In the genomic region with DNA sequence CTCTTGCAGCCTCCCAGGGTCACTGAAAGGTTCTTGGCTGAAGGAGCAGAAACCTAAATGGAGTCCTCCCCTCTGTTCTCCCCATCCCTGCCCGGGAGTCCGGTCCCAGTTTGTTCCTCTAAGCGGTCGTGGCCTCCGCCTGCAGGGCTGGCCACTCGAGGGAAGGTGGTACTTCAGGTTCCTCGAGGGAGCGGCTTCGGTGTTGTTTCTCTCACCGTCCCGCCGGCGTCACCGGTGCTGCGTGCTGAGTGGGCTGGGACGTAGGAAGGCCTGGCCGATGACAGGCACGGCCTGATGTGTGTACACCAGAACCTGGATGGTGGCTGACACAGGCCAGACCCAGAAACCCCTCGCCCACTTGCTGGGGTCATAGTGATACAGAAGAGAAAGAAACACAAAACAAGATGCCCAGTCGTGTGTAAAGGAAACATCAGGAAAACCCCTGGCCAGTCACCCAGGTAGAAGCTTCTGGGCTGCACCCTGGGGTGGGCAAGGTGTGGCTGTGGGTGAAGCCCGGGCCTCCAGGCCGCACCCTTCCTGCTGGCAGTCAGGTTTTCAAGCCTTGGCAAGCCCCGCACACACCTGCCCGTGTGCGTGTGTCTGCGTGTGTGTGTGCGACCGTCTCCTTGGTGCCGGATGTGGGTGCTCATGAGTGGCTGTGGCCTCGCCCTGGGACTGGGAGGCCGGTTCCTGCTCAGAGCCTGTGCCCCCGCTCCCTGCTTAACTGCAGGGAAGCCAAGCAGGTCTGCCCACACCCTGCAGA, we compare ENCODE assay signal across 22 cellular contexts. TPM values are rescaled to one million over a fixed set of nuclear protein-coding genes. Genes with fewer than 3 reads are reported as not detected.
DNase-seq lines count a peak whose midpoint lies in the region; ATAC-seq and TF ChIP-seq lines count a peak whose summit lies in the region.
"Had no signal": no experiment of that assay in that cellular context is flagged by ENCODE, and none has a peak within 500 bp of the region (broad histone marks: within the 10 kb centered on the region; RNA-seq: fewer than 3 reads in every experiment).

No MANE protein-coding gene starts in this region.

- CTCF ChIA-PET in activated CD4-positive, alpha-beta memory T cell treated with anti-CD3 and anti-CD28 coated beads for 36 hours (lab: Charles Lee), result interaction anchor here (1.2 to 1.6 kb wide), 2 partner anchors 15 to 63 kb away, joined by 3 to 10 read pairs; no protein-coding TSS in a partner anchor
- CTCF ChIA-PET in activated CD8-positive, alpha-beta memory T cell treated with anti-CD3 and anti-CD28 coated beads, Interleukin-2, amount 10 ng/mL, durations not matched to agents 7 days and 5 days (lab: Charles Lee), result interaction anchor here (1.0 to 2.2 kb wide), 4 partner anchors 8 to 63 kb away, joined by 4 to 9 read pairs (median 5); no protein-coding TSS in a partner anchor

- no peaks in the 10 kb centered on the region for H3K9me3 Mint-ChIP-seq in activated CD4-positive, alpha-beta memory T cell treated with anti-CD3 and anti-CD28 coated beads for 36 hours
- no peaks in the 10 kb centered on the region for H3K9me3 Mint-ChIP-seq in activated CD8-positive, alpha-beta memory T cell treated with anti-CD3 and anti-CD28 coated beads, Interleukin-2, amount 10 ng/mL, durations not matched to agents 7 days and 5 days (ENCODE audit: low read depth)
- H3K9me3 Mint-ChIP-seq: activated CD4-positive, alpha-beta T cell treated with anti-CD3 and anti-CD28 coated beads, Interleukin-2, amount 10 ng/mL, durations not matched to agents 24 days and 14 days; endodermal cell; memory B cell; naive thymus-derived CD4-positive, alpha-beta T cell; stimulated activated naive B cell treated with anti-CD40 and anti-IgM and Interleukin-4, amounts not matched to agents 10 μg/mL and 1 μg/mL and 100 μg/mL, for 72 hours had no signal

- intact Hi-C loops in activated CD4-positive, alpha-beta memory T cell treated with anti-CD3 and anti-CD28 coated beads for 36 hours (cut with micrococcal nuclease), result no loop called here
- intact Hi-C loops in esophagus squamous epithelium (cut with DNase I), result no loop called here

- no peak overlapping the region for H3K4me3 Mint-ChIP-seq in activated CD4-positive, alpha-beta memory T cell treated with anti-CD3 and anti-CD28 coated beads for 36 hours
- no peak overlapping the region for H3K4me3 Mint-ChIP-seq in activated CD8-positive, alpha-beta memory T cell treated with anti-CD3 and anti-CD28 coated beads, Interleukin-2, amount 10 ng/mL, durations not matched to agents 7 days and 5 days
- H3K4me3 Mint-ChIP-seq: activated CD4-positive, alpha-beta T cell treated with anti-CD3 and anti-CD28 coated beads, Interleukin-2, amount 10 ng/mL, durations not matched to agents 24 days and 14 days; B cell; endodermal cell; memory B cell; stimulated activated naive B cell treated with anti-CD40 and anti-IgM and Interleukin-4, amounts not matched to agents 10 μg/mL and 1 μg/mL and 100 μg/mL, for 72 hours had no signal

- TF ChIP-seq CTCF in esophagus squamous epithelium (IDR thresholded peaks at IDR 0.05), result peak in 1 of 6 experiments; percentile 9

- no peaks in the 10 kb centered on the region for H3K9me3 ChIP-seq in esophagus squamous epithelium
- H3K9me3 ChIP-seq: ovary, right lobe of liver had no signal

- H3K4me1 ChIP-seq in esophagus squamous epithelium, result peaks cover 54 to 100% (median 66%) of the 10 kb centered on the region in 3 donors

- DNase-seq in NCI-H1417 (lab: John Stamatoyannopoulos, UW), result peak in 2 of 3 experiments; percentile 8 to 18
- no peak for DNase-seq in NCI-H1417 treated with DMSO at 0.1 percent for 48 hours (lab: John Stamatoyannopoulos, UW)
- peak; percentile 16 for DNase-seq in activated CD4-positive, alpha-beta memory T cell treated with anti-CD3 and anti-CD28 coated beads for 36 hours
- DNase-seq in esophagus squamous epithelium (lab: John Stamatoyannopoulos, UW), result no peak
- DNase-seq in dermis blood vessel endothelial cell, result no peak
- DNase-seq in NCI-H1930 (lab: John Stamatoyannopoulos, UW), result no peak
- DNase-seq in activated CD8-positive, alpha-beta memory T cell treated with anti-CD3 and anti-CD28 coated beads, Interleukin-2, amount 10 ng/mL, durations not matched to agents 7 days and 5 days, result no peak
- DNase-seq: 8988T; activated CD4-positive, alpha-beta T cell treated with anti-CD3 and anti-CD28 coated beads, Interleukin-2, amount 10 ng/mL, durations not matched to agents 24 days and 14 days; activated naive CD4-positive, alpha-beta T cell; aorta; endodermal cell; NCI-H1694; ovary; right lobe of liver; stimulated activated naive B cell treated with anti-CD40 and anti-IgM and Interleukin-4, amounts not matched to agents 10 μg/mL and 1 μg/mL and 100 μg/mL, for 72 hours; SW 1271; trophoblast cell had no signal

- TF ChIP-seq POLR2A in esophagus squamous epithelium (IDR thresholded peaks at IDR 0.05), result no peak

- H3K36me3 Mint-ChIP-seq in activated CD4-positive, alpha-beta memory T cell treated with anti-CD3 and anti-CD28 coated beads for 36 hours, result no peaks in the 10 kb centered on the region
- no peaks in the 10 kb centered on the region for H3K36me3 Mint-ChIP-seq in activated CD8-positive, alpha-beta memory T cell treated with anti-CD3 and anti-CD28 coated beads, Interleukin-2, amount 10 ng/mL, durations not matched to agents 7 days and 5 days
- H3K36me3 Mint-ChIP-seq: memory B cell; stimulated activated naive B cell treated with anti-CD40 and anti-IgM and Interleukin-4, amounts not matched to agents 10 μg/mL and 1 μg/mL and 100 μg/mL, for 72 hours had no signal

- H3K36me3 ChIP-seq in esophagus squamous epithelium, result peaks cover 7 to 79% (median 13%) of the 10 kb centered on the region in 3 donors
- H3K36me3 ChIP-seq: ovary had no signal

- POLR2A ChIA-PET in activated CD4-positive, alpha-beta memory T cell treated with anti-CD3 and anti-CD28 coated beads for 36 hours (lab: Charles Lee), result no interaction called here

- 52 to 60% methylated on average over 12 to 19 of the region's 32 CpGs for WGBS in esophagus squamous epithelium, 2 donors

- peak overlapping the region; percentile 86 to 93 (median 91) for H3K27ac ChIP-seq in esophagus squamous epithelium
- H3K27ac ChIP-seq in temporal lobe (ENCODE audit: low read depth, low read length), result peak overlapping the region; percentile 10
- H3K27ac ChIP-seq: ovary, right lobe of liver had no signal

- H3K27ac Mint-ChIP-seq in activated CD4-positive, alpha-beta memory T cell treated with anti-CD3 and anti-CD28 coated beads for 36 hours, result no peak overlapping the region
- no peak overlapping the region for H3K27ac Mint-ChIP-seq in activated CD8-positive, alpha-beta memory T cell treated with anti-CD3 and anti-CD28 coated beads, Interleukin-2, amount 10 ng/mL, durations not matched to agents 7 days and 5 days
- H3K27ac Mint-ChIP-seq: activated CD4-positive, alpha-beta T cell treated with anti-CD3 and anti-CD28 coated beads, Interleukin-2, amount 10 ng/mL, durations not matched to agents 24 days and 14 days; B cell; endodermal cell; memory B cell; stimulated activated naive B cell treated with anti-CD40 and anti-IgM and Interleukin-4, amounts not matched to agents 10 μg/mL and 1 μg/mL and 100 μg/mL, for 72 hours had no signal

- ATAC-seq in activated CD8-positive, alpha-beta memory T cell treated with anti-CD3 and anti-CD28 coated beads, Interleukin-2, amount 10 ng/mL, durations not matched to agents 7 days and 5 days, result no peak
- ATAC-seq: naive thymus-derived CD4-positive, alpha-beta T cell; right lobe of liver had no signal

- H3K4me1 Mint-ChIP-seq in activated CD4-positive, alpha-beta memory T cell treated with anti-CD3 and anti-CD28 coated beads for 36 hours (ENCODE audit: low read depth), result no peaks in the 10 kb centered on the region
- H3K4me1 Mint-ChIP-seq in activated CD8-positive, alpha-beta memory T cell treated with anti-CD3 and anti-CD28 coated beads, Interleukin-2, amount 10 ng/mL, durations not matched to agents 7 days and 5 days, result peaks cover 7% of the 10 kb centered on the region
- H3K4me1 Mint-ChIP-seq: activated CD4-positive, alpha-beta T cell treated with anti-CD3 and anti-CD28 coated beads, Interleukin-2, amount 10 ng/mL, durations not matched to agents 24 days and 14 days; B cell; endodermal cell; memory B cell had no signal

- H3K27me3 ChIP-seq in esophagus squamous epithelium, result no peaks in the 10 kb centered on the region
- H3K27me3 ChIP-seq: ovary, right lobe of liver had no signal

- no peaks in the 10 kb centered on the region for H3K27me3 Mint-ChIP-seq in activated CD4-positive, alpha-beta memory T cell treated with anti-CD3 and anti-CD28 coated beads for 36 hours
- no peaks in the 10 kb centered on the region for H3K27me3 Mint-ChIP-seq in activated CD8-positive, alpha-beta memory T cell treated with anti-CD3 and anti-CD28 coated beads, Interleukin-2, amount 10 ng/mL, durations not matched to agents 7 days and 5 days
- H3K27me3 Mint-ChIP-seq: activated CD4-positive, alpha-beta T cell treated with anti-CD3 and anti-CD28 coated beads, Interleukin-2, amount 10 ng/mL, durations not matched to agents 24 days and 14 days; B cell; memory B cell; naive thymus-derived CD4-positive, alpha-beta T cell; stimulated activated naive B cell treated with anti-CD40 and anti-IgM and Interleukin-4, amounts not matched to agents 10 μg/mL and 1 μg/mL and 100 μg/mL, for 72 hours had no signal

- H3K4me3 ChIP-seq in esophagus squamous epithelium, result peak overlapping the region in 1 of 4 donors; percentile 1
- H3K4me3 ChIP-seq: ovary, right lobe of liver had no signal

RNA-seq across cellular contexts. Expression of a gene that starts 52.0 kb away (rescaled TPM):
- total RNA-seq in activated CD4-positive, alpha-beta memory T cell treated with anti-CD3 and anti-CD28 coated beads for 36 hours, result 1 to 10 TPM; 3.3 to 3.6 TPM
- total RNA-seq in esophagus squamous epithelium (100 to 1,000 TPM in 3 of 4 donors, 10 to 100 TPM in 1; 87.8 to 175 (median 105) TPM), temporal lobe (20.2 TPM), dermis blood vessel endothelial cell (27.7 and 53.9 TPM in 2 replicates)
- total RNA-seq in activated CD8-positive, alpha-beta memory T cell treated with anti-CD3 and anti-CD28 coated beads, Interleukin-2, amount 10 ng/mL, durations not matched to agents 7 days and 5 days, result 1 to 10 TPM; 4.8 to 7.0 TPM

Comparison
In these comparisons a context has a peak if more than half of its experiments do, and no peak if none do; other contexts are left out.
1. DNase-seq: peak in NCI-H1417 (2 of 3) and activated CD4-positive, alpha-beta memory T cell treated with anti-CD3 and anti-CD28 coated beads for 36 hours (single experiment); none in NCI-H1417 treated with DMSO at 0.1 percent for 48 hours (single experiment), esophagus squamous epithelium (single experiment), dermis blood vessel endothelial cell (single experiment), NCI-H1930 (0 of 2) and activated CD8-positive, alpha-beta memory T cell treated with anti-CD3 and anti-CD28 coated beads, Interleukin-2, amount 10 ng/mL, durations not matched to agents 7 days and 5 days (single experiment).